ENCODE assay signal across 18 cellular contexts in genomic region chr10:62062028-62062427, GRCh38.
DNase-seq lines count a peak whose midpoint lies in the region; ATAC-seq, FAIRE-seq and TF ChIP-seq lines count a peak whose summit lies in the region.
"Had no signal": no experiment of that assay in that cellular context is flagged by ENCODE, and none has a peak within 500 bp of the region (broad histone marks: within the 10 kb centered on the region; RNA-seq: fewer than 3 reads in every experiment).

No MANE protein-coding gene starts in this region.

- H3K27me3 ChIP-seq in hepatocyte, result no peaks in the 10 kb centered on the region
- H3K27me3 ChIP-seq: colonic mucosa had no signal

- no peak overlapping the region for H3K4me3 ChIP-seq in hepatocyte
- H3K4me3 ChIP-seq: colonic mucosa, PC-9 had no signal

- H3K4me1 Mint-ChIP-seq in activated naive CD4-positive, alpha-beta T cell treated with anti-CD3 and anti-CD28 coated beads, Interleukin-2, amount 50 U/mL, for 24 hours, result peaks cover 87% of the 10 kb centered on the region
- H3K4me1 Mint-ChIP-seq in activated CD8-positive, alpha-beta T cell treated with anti-CD3 and anti-CD28 coated beads, Interleukin-2, amount 10 ng/mL, durations not matched to agents 7 days and 5 days (ENCODE audit: low read depth), result peaks cover 71% of the 10 kb centered on the region
- peaks cover 20% of the 10 kb centered on the region for H3K4me1 Mint-ChIP-seq in type B pancreatic cell (ENCODE audit: unreplicated experiment)

- H3K27me3 Mint-ChIP-seq in activated naive CD4-positive, alpha-beta T cell treated with anti-CD3 and anti-CD28 coated beads, Interleukin-2, amount 50 U/mL, for 24 hours, result no peaks in the 10 kb centered on the region
- no peaks in the 10 kb centered on the region for H3K27me3 Mint-ChIP-seq in activated CD8-positive, alpha-beta T cell treated with anti-CD3 and anti-CD28 coated beads, Interleukin-2, amount 10 ng/mL, durations not matched to agents 7 days and 5 days (ENCODE audit: low read depth)
- no peaks in the 10 kb centered on the region for H3K27me3 Mint-ChIP-seq in type B pancreatic cell

- peaks cover 66% of the 10 kb centered on the region for H3K79me2 ChIP-seq in hepatocyte

- no peaks in the 10 kb centered on the region for H3K9me2 ChIP-seq in hepatocyte (replicated peaks; ENCODE audit: insufficient read depth)

- peaks cover 40% of the 10 kb centered on the region for H3K4me1 ChIP-seq in hepatocyte (ENCODE audit: insufficient read depth)
- H3K4me1 ChIP-seq: colonic mucosa had no signal

- peaks cover 6% of the 10 kb centered on the region for H3K36me3 ChIP-seq in hepatocyte (replicated peaks; ENCODE audit: insufficient read depth, low read depth)
- H3K36me3 ChIP-seq: colonic mucosa had no signal

- POLR2A ChIA-PET in activated CD8-positive, alpha-beta T cell treated with anti-CD3 and anti-CD28 coated beads, Interleukin-2, amount 10 ng/mL, durations not matched to agents 7 days and 5 days (lab: Charles Lee), result interaction anchor here (0.7 to 1.8 kb wide), 3 partner anchors 9 to 18 kb away, joined by 3 to 9 read pairs (median 5); no protein-coding TSS in a partner anchor

- no peak overlapping the region for H2AFZ ChIP-seq in hepatocyte
- H2AFZ ChIP-seq: PC-9 had no signal

- H3K9me3 ChIP-seq in hepatocyte (ENCODE audit: low read depth), result no peaks in the 10 kb centered on the region
- H3K9me3 ChIP-seq: colonic mucosa had no signal

- DNase-seq in activated naive CD4-positive, alpha-beta T cell treated with anti-CD3 and anti-CD28 coated beads, Interleukin-2, amount 50 U/mL, for 16 hours, result no peak
- no peak for DNase-seq in activated CD8-positive, alpha-beta T cell treated with anti-CD3 and anti-CD28 coated beads, Interleukin-2, amount 10 ng/mL, durations not matched to agents 7 days and 5 days
- DNase-seq in hepatocyte (ENCODE audit: low spot score) (no peak), type B pancreatic cell (ENCODE audit: extremely low spot score, unreplicated experiment) (no peak), GM12891 (ENCODE audit: insufficient read length, low spot score) (no peak), NCI-H226 (no peak)
- DNase-seq: activated CD4-positive, alpha-beta T cell treated with anti-CD3 and anti-CD28 coated beads for 48 hours; colonic mucosa; DMS53; left ventricle myocardium superior; NCI-H1436; NCI-H524; PC-9 had no signal

- H3K36me3 Mint-ChIP-seq in activated naive CD4-positive, alpha-beta T cell treated with anti-CD3 and anti-CD28 coated beads, Interleukin-2, amount 50 U/mL, for 24 hours, result peaks cover 60% of the 10 kb centered on the region
- H3K36me3 Mint-ChIP-seq in activated CD8-positive, alpha-beta T cell treated with anti-CD3 and anti-CD28 coated beads, Interleukin-2, amount 10 ng/mL, durations not matched to agents 7 days and 5 days (ENCODE audit: low read depth), result peaks cover 92% of the 10 kb centered on the region
- H3K36me3 Mint-ChIP-seq in type B pancreatic cell, result peaks cover 58% of the 10 kb centered on the region

- peak overlapping the region; percentile 19 for H3K4me3 Mint-ChIP-seq in activated naive CD4-positive, alpha-beta T cell treated with anti-CD3 and anti-CD28 coated beads, Interleukin-2, amount 50 U/mL, for 24 hours
- H3K4me3 Mint-ChIP-seq in activated CD8-positive, alpha-beta T cell treated with anti-CD3 and anti-CD28 coated beads, Interleukin-2, amount 10 ng/mL, durations not matched to agents 7 days and 5 days, result no peak overlapping the region
- no peak overlapping the region for H3K4me3 Mint-ChIP-seq in type B pancreatic cell
- H3K4me3 Mint-ChIP-seq: neural crest cell had no signal

- CTCF ChIA-PET in activated CD8-positive, alpha-beta T cell treated with anti-CD3 and anti-CD28 coated beads, Interleukin-2, amount 10 ng/mL, durations not matched to agents 7 days and 5 days (lab: Charles Lee), result interaction anchor here (0.9 to 1.9 kb wide), 4 partner anchors 10 to 23 kb away, joined by 3 to 9 read pairs (median 4); no protein-coding TSS in a partner anchor

- WGBS in hepatocyte (ENCODE audit: low lambda C conversion rate, missing lambda C conversion rate), result 47% methylated on average over 1 of the region's 1 CpG

- peaks cover 10% of the 10 kb centered on the region for H3K9me3 Mint-ChIP-seq in activated naive CD4-positive, alpha-beta T cell treated with anti-CD3 and anti-CD28 coated beads, Interleukin-2, amount 50 U/mL, for 24 hours
- H3K9me3 Mint-ChIP-seq in activated CD8-positive, alpha-beta T cell treated with anti-CD3 and anti-CD28 coated beads, Interleukin-2, amount 10 ng/mL, durations not matched to agents 7 days and 5 days (ENCODE audit: insufficient read depth), result peaks cover 12% of the 10 kb centered on the region
- H3K9me3 Mint-ChIP-seq in type B pancreatic cell, result peaks cover 6% of the 10 kb centered on the region

- TF ChIP-seq POLR2A in GM12891 (IDR thresholded peaks at IDR 0.05; ENCODE audit: low read depth, low read length), result no peak

- ATAC-seq in activated CD8-positive, alpha-beta T cell treated with anti-CD3 and anti-CD28 coated beads, Interleukin-2, amount 10 ng/mL, durations not matched to agents 7 days and 5 days, result no peak
- ATAC-seq in GM21528 (IDR thresholded peaks at IDR 0.05; ENCODE audit: low FRiP score, unreplicated experiment), result no peak
- ATAC-seq: esophagus mucosa, left ventricle myocardium superior had no signal

- FAIRE-seq in GM12891 (lab: Jason Lieb, UNC), result no peak

- H3K4me2 ChIP-seq in hepatocyte, result no peak overlapping the region
- H3K4me2 ChIP-seq: KMS-11, PC-9 had no signal

- TF ChIP-seq CTCF in hepatocyte (IDR thresholded peaks at IDR 0.05; ENCODE audit: poor library complexity) (no peak), type B pancreatic cell (conservative IDR thresholded peaks at IDR 0.05) (no peak)

- peak overlapping the region; percentile 57 for H3K27ac Mint-ChIP-seq in activated naive CD4-positive, alpha-beta T cell treated with anti-CD3 and anti-CD28 coated beads, Interleukin-2, amount 50 U/mL, for 24 hours
- peak overlapping the region; percentile 11 for H3K27ac Mint-ChIP-seq in activated CD8-positive, alpha-beta T cell treated with anti-CD3 and anti-CD28 coated beads, Interleukin-2, amount 10 ng/mL, durations not matched to agents 7 days and 5 days
- H3K27ac Mint-ChIP-seq in type B pancreatic cell, result peak overlapping the region; percentile 9

- peak overlapping the region; percentile 22 for H3K27ac ChIP-seq in hepatocyte
- H3K27ac ChIP-seq: colonic mucosa, KMS-11, PC-9 had no signal

- peaks cover 3% of the 10 kb centered on the region for H4K20me1 ChIP-seq in hepatocyte (ENCODE audit: insufficient read depth, poor library complexity, severe bottlenecking)

TF ChIP-seq in GM12891, 5 proteins besides CTCF, POLR2A, EP300 and RAD21:
- TF ChIP-seq SPI1 (IDR thresholded peaks at IDR 0.05; ENCODE audit: low read depth, low read length) (no peak), PAX5 (IDR thresholded peaks at IDR 0.05; ENCODE audit: insufficient read depth, low read length, severe bottlenecking) (no peak), POLR2AphosphoS5 (IDR thresholded peaks at IDR 0.05; ENCODE audit: low read depth, low read length) (no peak), POU2F2 (IDR thresholded peaks at IDR 0.05; ENCODE audit: low read depth, low read length) (no peak), TAF1 (IDR thresholded peaks at IDR 0.05; ENCODE audit: low read depth, low read length) (no peak)
